Comparison of ENCODE assay signal across 23 cellular contexts in the genomic region with DNA sequence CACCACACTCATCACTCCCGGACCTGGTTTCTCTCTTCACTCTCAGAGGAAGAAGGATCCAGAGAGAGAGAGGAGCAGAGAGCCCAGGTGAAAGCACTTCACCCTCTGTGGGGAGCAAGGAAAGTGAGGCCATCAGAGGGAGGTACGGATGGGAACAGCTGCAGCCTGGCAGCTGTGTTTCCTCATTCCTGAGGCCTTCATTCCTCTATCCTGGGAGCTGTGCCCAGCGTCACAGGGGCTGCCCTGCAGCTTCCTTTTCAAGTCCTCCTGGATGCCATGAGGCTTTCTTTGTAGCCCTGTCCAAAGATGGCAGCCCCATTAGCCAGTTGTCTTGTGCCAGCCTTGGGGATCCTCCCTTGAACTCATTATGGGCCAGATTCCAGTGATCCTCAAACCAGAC.
DNase-seq lines count a peak whose midpoint lies in the region; ATAC-seq, FAIRE-seq and TF ChIP-seq lines count a peak whose summit lies in the region.
"Had no signal": no experiment of that assay in that cellular context is flagged by ENCODE, and none has a peak within 500 bp of the region (broad histone marks: within the 10 kb centered on the region; RNA-seq: fewer than 3 reads in every experiment).

No MANE protein-coding gene starts in this region.

- FAIRE-seq in frontal cortex (lab: Jason Lieb, UNC): no peak
- FAIRE-seq: A549, D721Med, H1, pancreas had no signal

- peak; percentile 27 for DNase-seq in NCI-H146 (lab: John Stamatoyannopoulos, UW)
- no peak for DNase-seq in NCI-H146 treated with DMSO at 0.1 percent for 48 hours (lab: John Stamatoyannopoulos, UW; ENCODE audit: unreplicated experiment)
- peak; percentile 23 for DNase-seq in left cardiac atrium
- DNase-seq in sciatic nerve (ENCODE audit: low spot score): no peak
- no peak for DNase-seq in cerebellar cortex (ENCODE audit: low spot score)
- DNase-seq in frontal cortex (ENCODE audit: low spot score in 2 of 2): no peak
- no peak for DNase-seq in DMS153 (lab: John Stamatoyannopoulos, UW)
- DNase-seq: activated CD4-positive, alpha-beta T cell treated with anti-CD3 and anti-CD28 coated beads, Interleukin-2, amount 10 ng/mL, durations not matched to agents 24 days and 14 days; GDM1; glutamatergic neuron; lower lobe of right lung; naive B cell; NCI-H1436; NCI-H446 treated with DMSO at 0.1 percent for 48 hours; stimulated activated CD4-positive, alpha-beta T cell treated with anti-CD3 and anti-CD28 coated beads, Interleukin-4, amount 100 ng/mL, for 1 hour; stomach; T-helper 1 cell had no signal

- H3K27me3 Mint-ChIP-seq in brain: peaks cover 65% of the 10 kb centered on the region
- H3K27me3 Mint-ChIP-seq: activated CD4-positive, alpha-beta T cell treated with anti-CD3 and anti-CD28 coated beads, Interleukin-2, amount 10 ng/mL, durations not matched to agents 24 days and 14 days had no signal

- no peak for TF ChIP-seq CTCF in brain (conservative IDR thresholded peaks at IDR 0.05)

- ATAC-seq in left cardiac atrium: peak in 1 of 2 donors; percentile 67
- peak; percentile 38 for ATAC-seq in sciatic nerve
- ATAC-seq: A549; activated T-helper 17 cell treated with anti-CD3 and anti-CD28 coated beads, Interleukin-2, amount 50 U/mL, for 72 hours had no signal

- peak overlapping the region in 4 of 5 experiments; percentile 76 to 97 (median 86) for H3K27ac Mint-ChIP-seq in brain
- H3K27ac Mint-ChIP-seq: activated CD4-positive, alpha-beta T cell treated with anti-CD3 and anti-CD28 coated beads, Interleukin-2, amount 10 ng/mL, durations not matched to agents 24 days and 14 days; activated T-helper 17 cell treated with anti-CD3 and anti-CD28 coated beads, Interleukin-2, amount 50 U/mL, for 72 hours; naive B cell had no signal

- peaks cover 0 to 17% (median 6%) of the 10 kb centered on the region in 5 experiments for H3K9me3 Mint-ChIP-seq in brain
- H3K9me3 Mint-ChIP-seq: activated CD4-positive, alpha-beta T cell treated with anti-CD3 and anti-CD28 coated beads, Interleukin-2, amount 10 ng/mL, durations not matched to agents 24 days and 14 days; activated T-helper 17 cell treated with anti-CD3 and anti-CD28 coated beads, Interleukin-2, amount 50 U/mL, for 72 hours had no signal

- H3K4me3 Mint-ChIP-seq in brain: no peak overlapping the region
- H3K4me3 Mint-ChIP-seq: activated CD4-positive, alpha-beta T cell treated with anti-CD3 and anti-CD28 coated beads, Interleukin-2, amount 10 ng/mL, durations not matched to agents 24 days and 14 days; activated T-helper 17 cell treated with anti-CD3 and anti-CD28 coated beads, Interleukin-2, amount 50 U/mL, for 72 hours; naive B cell had no signal

- intact Hi-C loops in left cardiac atrium (cut with DNase I): no loop called here
- intact Hi-C loops in sciatic nerve (cut with DNase I): no loop called here

- H3K4me1 Mint-ChIP-seq in brain: peaks cover 68% of the 10 kb centered on the region
- H3K4me1 Mint-ChIP-seq: activated CD4-positive, alpha-beta T cell treated with anti-CD3 and anti-CD28 coated beads, Interleukin-2, amount 10 ng/mL, durations not matched to agents 24 days and 14 days; activated T-helper 17 cell treated with anti-CD3 and anti-CD28 coated beads, Interleukin-2, amount 50 U/mL, for 72 hours had no signal

- no peaks in the 10 kb centered on the region for H3K36me3 Mint-ChIP-seq in brain
- H3K36me3 Mint-ChIP-seq: naive B cell had no signal

Comparison
In these comparisons a context has a peak if more than half of its experiments do, and no peak if none do; other contexts are left out.
1. DNase-seq: peak in NCI-H146 (single experiment) and left cardiac atrium (single experiment); none in NCI-H146 treated with DMSO at 0.1 percent for 48 hours (single experiment), sciatic nerve (single experiment), cerebellar cortex (single experiment), frontal cortex (0 of 2) and DMS153 (single experiment).